Comparison of ENCODE assay signal across 9 cellular contexts in the genomic region with DNA sequence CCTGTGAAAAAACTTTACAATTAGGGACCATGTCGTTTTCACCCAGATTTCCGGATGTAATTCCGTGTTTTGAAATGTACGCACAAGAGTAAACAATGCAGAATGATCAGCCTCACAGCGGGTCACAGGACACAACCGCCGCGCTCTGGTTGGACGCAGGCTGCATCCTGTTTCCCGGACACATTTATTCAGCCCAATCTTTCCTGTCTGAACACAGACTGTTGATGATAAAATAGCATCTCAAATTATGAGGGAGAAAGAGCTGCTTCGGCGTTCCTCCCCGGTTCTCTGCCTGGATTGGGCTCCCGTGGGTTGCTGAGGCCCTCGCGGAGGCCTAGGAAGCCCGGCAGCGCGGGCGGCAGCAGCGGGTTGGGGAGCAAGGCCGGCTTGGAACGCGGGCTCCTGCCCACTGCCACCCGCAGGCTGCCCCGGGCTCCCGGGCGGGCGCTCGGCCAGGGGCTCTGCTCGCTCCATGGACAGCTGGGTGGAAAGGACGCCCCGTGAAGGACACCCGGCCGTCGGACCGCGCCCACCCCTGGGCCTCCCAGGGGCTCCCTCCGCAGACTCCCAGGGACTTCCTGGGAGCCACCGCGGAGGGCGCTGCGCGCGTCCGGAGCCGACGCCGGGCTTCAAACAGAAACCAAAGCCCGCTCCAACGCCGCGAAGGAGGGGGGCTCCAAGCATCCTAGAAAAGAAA.
A peak's percentile ranks its signal among the peaks of the same experiment; 100 is the strongest.
DNase-seq lines count a peak whose midpoint lies in the region; ATAC-seq and FAIRE-seq lines count a peak whose summit lies in the region.
"Had no signal": no experiment of that assay in that cellular context is flagged by ENCODE, and none has a peak within 500 bp of the region (broad histone marks: within the 10 kb centered on the region; RNA-seq: fewer than 3 reads in every experiment).

No MANE protein-coding gene starts in this region.

- ATAC-seq in GM21576 (IDR thresholded peaks at IDR 0.05; ENCODE audit: unreplicated experiment), result peak; percentile 77
- ATAC-seq in left lobe of liver, result peak; percentile 94
- ATAC-seq in stimulated activated naive B cell treated with anti-CD40 and anti-IgM and Interleukin-4, amounts not matched to agents 10 μg/mL and 1 μg/mL and 100 μg/mL, for 72 hours (replicated peaks), result peak; percentile 69 to 75

- DNase-seq in GM04503 (ENCODE audit: low read depth), result peak; percentile 38
- peak; percentile 68 for DNase-seq in HTR-8/SVneo (ENCODE audit: insufficient read length, low spot score)
- DNase-seq in RPMI7951 (ENCODE audit: low read depth), result peak; percentile 69
- DNase-seq in ecto neural progenitor cell (ENCODE audit: low spot score), result peak; percentile 85
- DNase-seq in left lobe of liver (ENCODE audit: low spot score), result peak; percentile 80
- no peak for DNase-seq in stimulated activated naive B cell treated with anti-CD40 and anti-IgM and Interleukin-4, amounts not matched to agents 10 μg/mL and 1 μg/mL and 100 μg/mL, for 72 hours
- no peak for DNase-seq in stimulated activated CD4-positive, alpha-beta T cell treated with anti-CD3 and anti-CD28 coated beads, Interleukin-1b, Interleukin-23, amount 100 ng/mL, for 48 hours

- H3K4me1 Mint-ChIP-seq in stimulated activated naive B cell treated with anti-CD40 and anti-IgM and Interleukin-4, amounts not matched to agents 10 μg/mL and 1 μg/mL and 100 μg/mL, for 72 hours, result peaks cover 0 to 5% of the 10 kb centered on the region in 2 donors

- no peak overlapping the region for H3K27ac Mint-ChIP-seq in stimulated activated naive B cell treated with anti-CD40 and anti-IgM and Interleukin-4, amounts not matched to agents 10 μg/mL and 1 μg/mL and 100 μg/mL, for 72 hours

- peak overlapping the region; percentile 77 to 81 for H3K4me3 Mint-ChIP-seq in stimulated activated naive B cell treated with anti-CD40 and anti-IgM and Interleukin-4, amounts not matched to agents 10 μg/mL and 1 μg/mL and 100 μg/mL, for 72 hours

- no peaks in the 10 kb centered on the region for H3K9me3 Mint-ChIP-seq in stimulated activated naive B cell treated with anti-CD40 and anti-IgM and Interleukin-4, amounts not matched to agents 10 μg/mL and 1 μg/mL and 100 μg/mL, for 72 hours

- peaks cover 20 to 34% of the 10 kb centered on the region in 2 donors for H3K27me3 Mint-ChIP-seq in stimulated activated naive B cell treated with anti-CD40 and anti-IgM and Interleukin-4, amounts not matched to agents 10 μg/mL and 1 μg/mL and 100 μg/mL, for 72 hours

- FAIRE-seq in HTR-8/SVneo (lab: Jason Lieb, UNC), result peak; percentile 28
- FAIRE-seq: colon had no signal

- H3K36me3 Mint-ChIP-seq in stimulated activated naive B cell treated with anti-CD40 and anti-IgM and Interleukin-4, amounts not matched to agents 10 μg/mL and 1 μg/mL and 100 μg/mL, for 72 hours, result no peaks in the 10 kb centered on the region

Comparison
In these comparisons a context has a peak if more than half of its experiments do, and no peak if none do; other contexts are left out.
1. DNase-seq: peak in GM04503 (single experiment), HTR-8/SVneo (single experiment), RPMI7951 (single experiment), ecto neural progenitor cell (single experiment) and left lobe of liver (single experiment); none in stimulated activated naive B cell treated with anti-CD40 and anti-IgM and Interleukin-4, amounts not matched to agents 10 μg/mL and 1 μg/mL and 100 μg/mL, for 72 hours (single experiment) and stimulated activated CD4-positive, alpha-beta T cell treated with anti-CD3 and anti-CD28 coated beads, Interleukin-1b, Interleukin-23, amount 100 ng/mL, for 48 hours (single experiment).
2. Peak in every context shown above with its lines, with median percentiles within 50 percentile points of each other: ATAC-seq.